ENCODE assay signal across 19 cellular contexts in genomic region chr7:96181174-96181573, GRCh38.
"Had no signal": no experiment of that assay in that cellular context is flagged by ENCODE, and none has a peak within 500 bp of the region (broad histone marks: within the 10 kb centered on the region; RNA-seq: fewer than 3 reads in every experiment).

No MANE protein-coding gene starts in this region.

- H3K36me3 ChIP-seq: ovary had no signal

- DNase-seq: colonic mucosa; dermis blood vessel endothelial cell; erythroblast; foreskin melanocyte; kidney glomerular epithelial cell; mammary epithelial cell; natural killer cell; ovary; sigmoid colon; stimulated activated CD4-positive, alpha-beta T cell treated with anti-CD3 and anti-CD28 coated beads, Interleukin-2, amount 100 ng/mL, for 24 hours; stimulated activated CD4-positive, alpha-beta T cell treated with anti-CD3 and anti-CD28 coated beads, Interleukin-4, amount 100 ng/mL, for 4 hours; stimulated activated naive B cell treated with anti-CD40 and anti-IgM and Interleukin-4, amounts not matched to agents 10 μg/mL and 1 μg/mL and 100 μg/mL, for 72 hours; stimulated activated naive CD8-positive, alpha-beta T cell treated with anti-CD3 and anti-CD28 coated beads, Interleukin-15, amount 100 ng/mL, for 72 hours; testis had no signal

- H3K36me3 Mint-ChIP-seq: natural killer cell had no signal

- H3K9me3 Mint-ChIP-seq: natural killer cell; neural progenitor cell; stimulated activated naive B cell treated with anti-CD40 and anti-IgM and Interleukin-4, amounts not matched to agents 10 μg/mL and 1 μg/mL and 100 μg/mL, for 72 hours; stimulated activated naive CD8-positive, alpha-beta T cell treated with anti-CD3 and anti-CD28 coated beads, Interleukin-15, amount 100 ng/mL, for 72 hours had no signal

- H3K4me1 Mint-ChIP-seq: natural killer cell; stimulated activated naive B cell treated with anti-CD40 and anti-IgM and Interleukin-4, amounts not matched to agents 10 μg/mL and 1 μg/mL and 100 μg/mL, for 72 hours; stimulated activated naive CD8-positive, alpha-beta T cell treated with anti-CD3 and anti-CD28 coated beads, Interleukin-15, amount 100 ng/mL, for 72 hours had no signal

- H3K9me3 ChIP-seq: colonic mucosa, ovary, right atrium auricular region, sigmoid colon, testis, tibial nerve had no signal

- H3K27me3 ChIP-seq: colonic mucosa, hepatocyte, neural progenitor cell, ovary, right atrium auricular region, sigmoid colon, testis, tibial nerve had no signal

- H3K4me3 ChIP-seq: colonic mucosa, hepatocyte, neural progenitor cell, ovary, right atrium auricular region, sigmoid colon, skin epidermis, testis, tibial nerve had no signal

- H3K4me3 Mint-ChIP-seq: natural killer cell; neural progenitor cell; stimulated activated naive B cell treated with anti-CD40 and anti-IgM and Interleukin-4, amounts not matched to agents 10 μg/mL and 1 μg/mL and 100 μg/mL, for 72 hours; stimulated activated naive CD8-positive, alpha-beta T cell treated with anti-CD3 and anti-CD28 coated beads, Interleukin-15, amount 100 ng/mL, for 72 hours had no signal

- H3K27ac Mint-ChIP-seq: natural killer cell; neural progenitor cell; stimulated activated naive B cell treated with anti-CD40 and anti-IgM and Interleukin-4, amounts not matched to agents 10 μg/mL and 1 μg/mL and 100 μg/mL, for 72 hours; stimulated activated naive CD8-positive, alpha-beta T cell treated with anti-CD3 and anti-CD28 coated beads, Interleukin-15, amount 100 ng/mL, for 72 hours had no signal

- H3K4me1 ChIP-seq: colonic mucosa, right atrium auricular region, sigmoid colon, testis, tibial nerve had no signal

- H3K27me3 Mint-ChIP-seq: stimulated activated naive B cell treated with anti-CD40 and anti-IgM and Interleukin-4, amounts not matched to agents 10 μg/mL and 1 μg/mL and 100 μg/mL, for 72 hours; stimulated activated naive CD8-positive, alpha-beta T cell treated with anti-CD3 and anti-CD28 coated beads, Interleukin-15, amount 100 ng/mL, for 72 hours had no signal
